12 cellular contexts compared by ENCODE assay signal in genomic region chr19:31339405-31339804, GRCh38. TPM values are rescaled to one million over a fixed set of nuclear protein-coding genes. Genes with fewer than 3 reads are reported as not detected.
A peak's percentile ranks its signal among the peaks of the same experiment; 100 is the strongest.
DNase-seq lines count a peak whose midpoint lies in the region; ATAC-seq, FAIRE-seq and TF ChIP-seq lines count a peak whose summit lies in the region.
"Had no signal": no experiment of that assay in that cellular context is flagged by ENCODE, and none has a peak within 500 bp of the region (broad histone marks: within the 10 kb centered on the region; RNA-seq: fewer than 3 reads in every experiment).

No MANE protein-coding gene starts in this region.

- no peak overlapping the region for H3K4me3 ChIP-seq in liver (ENCODE audit: low read depth in 1 of 3, low read length in 3 of 3)
- H3K4me3 ChIP-seq in HepG2 (replicated peaks in 1 of 3; ENCODE audit: insufficient read depth in 1 of 3, low read depth in 2 of 3, low read length in 3 of 3), result no peak overlapping the region
- H3K4me3 ChIP-seq in naive thymus-derived CD4-positive, alpha-beta T cell (ENCODE audit: low read length), result no peak overlapping the region
- H3K4me3 ChIP-seq in vagina, result peak overlapping the region in 1 of 2 donors; percentile 14
- H3K4me3 ChIP-seq in MG63, result no peak overlapping the region

- POLR2A ChIA-PET in HepG2 (lab: Yijun Ruan, JAX), result no interaction called here
- POLR2A ChIA-PET in naive thymus-derived CD4-positive, alpha-beta T cell (lab: Charles Lee), result no interaction called here
- POLR2A ChIA-PET in MCF 10A (lab: Yijun Ruan, JAX), result no interaction called here

- CTCF ChIA-PET in HepG2 (lab: Yijun Ruan, JAX; ENCODE audit: low intra/inter-chr PET ratio, low total read pairs), result no interaction called here
- CTCF ChIA-PET in naive thymus-derived CD4-positive, alpha-beta T cell (lab: Charles Lee), result interaction anchor here (0.6 to 0.7 kb wide), 2 partner anchors 360 to 939 kb away, joined by 3 to 4 read pairs; no protein-coding TSS in a partner anchor
- CTCF ChIA-PET in MCF 10A (lab: Yijun Ruan, JAX), result interaction anchor here (0.6 kb wide), 1 partner anchor 671 kb away, joined by 3 read pairs; no protein-coding TSS in a partner anchor

- no peaks in the 10 kb centered on the region for H3K9me3 ChIP-seq in liver (ENCODE audit: control insufficient read depth in 4 of 4, low read length in 3 of 4)
- H3K9me3 ChIP-seq in HepG2 (ENCODE audit: low read length), result no peaks in the 10 kb centered on the region
- no peaks in the 10 kb centered on the region for H3K9me3 ChIP-seq in naive thymus-derived CD4-positive, alpha-beta T cell (ENCODE audit: control insufficient read depth in 2 of 3, low read length in 3 of 3)
- H3K9me3 ChIP-seq in vagina, result no peaks in the 10 kb centered on the region
- no peaks in the 10 kb centered on the region for H3K9me3 ChIP-seq in MG63

- WGBS in liver, result 32% methylated on average over 5 of the region's 5 CpGs
- WGBS in HepG2 (ENCODE audit: low lambda C conversion rate), result 4% methylated on average over 4 of the region's 5 CpGs

- no peak for ATAC-seq in HepG2
- no peak for ATAC-seq in central memory CD8-positive, alpha-beta T cell (replicated peaks; ENCODE audit: extremely low read depth, poor library complexity, severe bottlenecking)
- ATAC-seq in naive thymus-derived CD4-positive, alpha-beta T cell, result peak; percentile 52
- ATAC-seq: HCT116 had no signal

- H3K4me1 ChIP-seq in liver (ENCODE audit: control insufficient read depth in 4 of 4, insufficient read depth in 4 of 4, low read length in 3 of 4) (peaks cover 0 to 3% (median 0%) of the 10 kb centered on the region in 4 donors), HepG2 (ENCODE audit: insufficient read depth, low read length) (no peaks in the 10 kb centered on the region), vagina (peaks cover 23% of the 10 kb centered on the region)
- H3K4me1 ChIP-seq in naive thymus-derived CD4-positive, alpha-beta T cell (ENCODE audit: control insufficient read depth in 2 of 2, insufficient read depth in 2 of 2, low read length in 2 of 2), result peaks cover 22 to 24% of the 10 kb centered on the region in 2 donors

- H3K36me3 ChIP-seq in liver (ENCODE audit: control insufficient read depth in 4 of 4, insufficient read depth in 3 of 4, low read depth in 1 of 4, low read length in 3 of 4) (no peaks in the 10 kb centered on the region), HepG2 (replicated peaks in 1 of 2; ENCODE audit: control insufficient read depth in 1 of 2, insufficient read depth in 2 of 2, low read length in 2 of 2) (no peaks in the 10 kb centered on the region), vagina (no peaks in the 10 kb centered on the region), MG63 (peaks cover 14% of the 10 kb centered on the region)
- H3K36me3 ChIP-seq in naive thymus-derived CD4-positive, alpha-beta T cell (ENCODE audit: control insufficient read depth in 2 of 3, insufficient read depth in 3 of 3, low read length in 3 of 3), result no peaks in the 10 kb centered on the region

- TF ChIP-seq POLR2A in HepG2 (IDR thresholded peaks at IDR 0.05; ENCODE audit: insufficient read depth in 1 of 2, low read depth in 2 of 2, low read length in 2 of 2), result no peak
- no peak for TF ChIP-seq POLR2A in vagina (IDR thresholded peaks at IDR 0.05)

- H3K9me3 Mint-ChIP-seq in central memory CD8-positive, alpha-beta T cell, result no peaks in the 10 kb centered on the region
- H3K9me3 Mint-ChIP-seq in naive thymus-derived CD4-positive, alpha-beta T cell, result no peaks in the 10 kb centered on the region
- H3K9me3 Mint-ChIP-seq in MCF 10A (ENCODE audit: unreplicated experiment), result peaks cover 31% of the 10 kb centered on the region

- FAIRE-seq in HepG2 (lab: Jason Lieb, UNC), result no peak

- H3K4me2 ChIP-seq in HepG2 (ENCODE audit: low read depth, low read length), result no peak overlapping the region

- intact Hi-C loops in HepG2 (cut with micrococcal nuclease; ENCODE audit: unreplicated experiment) (no loop called here), vagina (cut with DNase I) (no loop called here), MCF 10A (cut with micrococcal nuclease) (no loop called here)
- intact Hi-C loops in naive thymus-derived CD4-positive, alpha-beta T cell (cut with micrococcal nuclease), result no loop called here

- H3K27ac Mint-ChIP-seq in central memory CD8-positive, alpha-beta T cell (ENCODE audit: low read depth), result no peak overlapping the region
- H3K27ac Mint-ChIP-seq in naive thymus-derived CD4-positive, alpha-beta T cell, result peak overlapping the region in 7 of 9 donors; percentile 12 to 88 (median 65)
- H3K27ac Mint-ChIP-seq in MCF 10A (ENCODE audit: low read depth, unreplicated experiment), result no peak overlapping the region

- BruUV-seq in HepG2 (replicated peaks; lab: Mats Ljungman, UMichigan), result no TSS peak
- BruUV-seq in MCF 10A (replicated peaks; lab: Mats Ljungman, UMichigan), result no TSS peak

- H3K27ac ChIP-seq in liver (ENCODE audit: low read depth in 1 of 2, low read length in 2 of 2) (peak overlapping the region; percentile 22 to 26), HepG2 (ENCODE audit: extremely low read length, insufficient read depth, low read length) (no peak overlapping the region), vagina (peak overlapping the region; percentile 61)
- H3K27ac ChIP-seq in naive thymus-derived CD4-positive, alpha-beta T cell (ENCODE audit: low read depth, low read length), result no peak overlapping the region

- H3K4me1 Mint-ChIP-seq in central memory CD8-positive, alpha-beta T cell, result peaks cover 39% of the 10 kb centered on the region
- H3K4me1 Mint-ChIP-seq in naive thymus-derived CD4-positive, alpha-beta T cell, result peaks cover 21 to 43% (median 37%) of the 10 kb centered on the region in 7 donors
- H3K4me1 Mint-ChIP-seq in MCF 10A (ENCODE audit: insufficient read depth, unreplicated experiment), result no peaks in the 10 kb centered on the region

- no peak overlapping the region for H2AFZ ChIP-seq in HepG2 (ENCODE audit: low read length)

- no peak for TF ChIP-seq RAD21 in liver (IDR thresholded peaks at IDR 0.05)
- no peak for TF ChIP-seq RAD21 in HepG2 (CRISPR knock-in tag; IDR thresholded peaks at IDR 0.05)

- peak overlapping the region; percentile 64 for H3K4me3 Mint-ChIP-seq in central memory CD8-positive, alpha-beta T cell
- H3K4me3 Mint-ChIP-seq in naive thymus-derived CD4-positive, alpha-beta T cell, result peak overlapping the region; percentile 49 to 86 (median 70)
- no peak overlapping the region for H3K4me3 Mint-ChIP-seq in MCF 10A (ENCODE audit: unreplicated experiment)

- H3K27me3 Mint-ChIP-seq in central memory CD8-positive, alpha-beta T cell, result peaks cover 77% of the 10 kb centered on the region
- H3K27me3 Mint-ChIP-seq in naive thymus-derived CD4-positive, alpha-beta T cell, result peaks cover 0 to 58% (median 4%) of the 10 kb centered on the region in 5 donors
- no peaks in the 10 kb centered on the region for H3K27me3 Mint-ChIP-seq in MCF 10A (ENCODE audit: insufficient read depth, unreplicated experiment)

- H3K36me3 Mint-ChIP-seq in central memory CD8-positive, alpha-beta T cell (ENCODE audit: insufficient read depth), result peaks cover 9% of the 10 kb centered on the region
- no peaks in the 10 kb centered on the region for H3K36me3 Mint-ChIP-seq in naive thymus-derived CD4-positive, alpha-beta T cell
- no peaks in the 10 kb centered on the region for H3K36me3 Mint-ChIP-seq in MCF 10A (ENCODE audit: insufficient read depth, unreplicated experiment)

- in situ Hi-C loops in HepG2 (cut with HindIII; ENCODE audit: extremely low pct_ligation_motif_present, low pct_unique_long_range_greater_than_20kb), result no loop called here

- H3K9ac ChIP-seq in liver (ENCODE audit: low read depth in 1 of 2, low read length in 2 of 2) (no peak overlapping the region), HepG2 (ENCODE audit: insufficient read depth, low read depth, low read length) (no peak overlapping the region)

- no peaks in the 10 kb centered on the region for H4K20me1 ChIP-seq in HepG2 (ENCODE audit: insufficient read depth, low read length)

- no peak for TF ChIP-seq CTCF in liver (IDR thresholded peaks at IDR 0.05; ENCODE audit: low read depth, low read length, missing input control)
- no peak for TF ChIP-seq CTCF in HepG2 (CRISPR knock-in tag; IDR thresholded peaks at IDR 0.05)
- TF ChIP-seq CTCF in vagina (IDR thresholded peaks at IDR 0.05), result no peak
- TF ChIP-seq CTCF in MCF 10A (IDR thresholded peaks at IDR 0.05; ENCODE audit: unreplicated experiment), result no peak

- no peaks in the 10 kb centered on the region for H3K79me2 ChIP-seq in HepG2 (ENCODE audit: insufficient read depth, low read length)

- DNase-seq in HepG2 (ENCODE audit: low spot score) (no peak), vagina (ENCODE audit: extremely low spot score in 2 of 2) (no peak), MG63 (no peak), GF-D8 (lab: John Stamatoyannopoulos, UW) (no peak), MCF 10A (ENCODE audit: unreplicated experiment) (no peak)
- DNase-seq in central memory CD8-positive, alpha-beta T cell (ENCODE audit: low spot score in 2 of 2), result no peak
- DNase-seq in naive thymus-derived CD4-positive, alpha-beta T cell, result no peak
- DNase-seq: NCI-H510A treated with DMSO at 0.1 percent for 48 hours; SHP77 treated with DMSO at 0.1 percent for 48 hours; stimulated activated naive CD8-positive, alpha-beta T cell treated with anti-CD3 and anti-CD28 coated beads, Interleukin-15, Interleukin-2, amounts not matched to agents 100 U/mL and 50 U/mL, for 24 hours had no signal

- TF ChIP-seq EP300 in HepG2 (IDR thresholded peaks at IDR 0.05; ENCODE audit: low read depth in 2 of 2, low read length in 2 of 2) (no peak), HepG2 (CRISPR knock-in tag; IDR thresholded peaks at IDR 0.05; ENCODE audit: borderline replicate concordance) (no peak)

- H3K27me3 ChIP-seq in liver (ENCODE audit: control insufficient read depth in 4 of 4, insufficient read depth in 4 of 4, low read length in 3 of 4) (peaks cover 0 to 7% (median 0%) of the 10 kb centered on the region in 4 donors), HepG2 (ENCODE audit: control insufficient read depth in 1 of 2, insufficient read depth in 2 of 2, low read length in 2 of 2) (peaks cover 0 to 24% of the 10 kb centered on the region in 2 experiments; a peak in 1 of 5 replicates), vagina (no peaks in the 10 kb centered on the region), MG63 (no peaks in the 10 kb centered on the region)
- peaks cover 0 to 3% of the 10 kb centered on the region in 2 donors for H3K27me3 ChIP-seq in naive thymus-derived CD4-positive, alpha-beta T cell (ENCODE audit: control insufficient read depth in 2 of 2, insufficient read depth in 2 of 2, low read length in 2 of 2)

RNA-seq across cellular contexts. Expression of gene TSHZ3, which starts 9.8 kb away (rescaled TPM):
- total RNA-seq in liver (1 to 10 TPM in 1 of 2 donors, under 1 TPM in 1; 0.61 to 3.3 TPM), HepG2 (2016; rRNA removed; fragmentation: Illumina TruSeq; extraction: Trizol) (not detected in 2 replicates), vagina (13.5 TPM), MCF 10A (2022) (not detected in 2 replicates)
- polyA plus RNA-seq in liver (under 1 TPM; 0.42 to 0.75 TPM), HepG2 (2011; rRNA removed) (0.01 TPM in 1 of 2 replicates, not detected in the other)
- not detected in 2 replicates for total RNA-seq in HepG2 (2016; cell fraction: cytosol; rRNA removed; fragmentation: Illumina TruSeq; extraction: Trizol; ENCODE audit: low read depth)
- total RNA-seq in HepG2 (2016; cell fraction: insoluble cytoplasmic fraction; rRNA removed; fragmentation: Illumina TruSeq; extraction: Trizol), result not detected in 2 replicates
- not detected in 2 replicates for total RNA-seq in HepG2 (2016; cell fraction: membrane; rRNA removed; fragmentation: Illumina TruSeq; extraction: Trizol)
- not detected in 2 replicates for total RNA-seq in HepG2 (2016; cell fraction: nucleus; rRNA removed; fragmentation: Illumina TruSeq; extraction: Trizol)
- not detected in 2 replicates for polyA plus RNA-seq in HepG2 (2011; cell fraction: cytosol; rRNA removed)
- not detected in 2 replicates for polyA plus RNA-seq in HepG2 (2011; cell fraction: nucleus; rRNA removed)
- not detected in 2 replicates for polyA plus RNA-seq in HepG2 (2012)
- not detected in 2 replicates for polyA plus RNA-seq in HepG2 (2016; cell fraction: cytosol; fragmentation: Illumina TruSeq; extraction: Trizol; ENCODE audit: low read depth)
- polyA plus RNA-seq in HepG2 (2016; cell fraction: insoluble cytoplasmic fraction; fragmentation: Illumina TruSeq; extraction: Trizol; ENCODE audit: low read depth), result not detected in 2 replicates
- not detected in 2 replicates for polyA plus RNA-seq in HepG2 (2016; cell fraction: membrane; fragmentation: Illumina TruSeq; extraction: Trizol; ENCODE audit: low read depth)
- polyA plus RNA-seq in HepG2 (2016; cell fraction: nucleus; fragmentation: Illumina TruSeq; extraction: Trizol; ENCODE audit: insufficient read depth, low read depth), result not detected in 2 replicates
- not detected in 2 replicates for polyA minus RNA-seq in HepG2 (2011; rRNA and poly(A)+ RNA removed; ENCODE audit: low replicate concordance)
- polyA minus RNA-seq in HepG2 (2011; cell fraction: cytosol; rRNA and poly(A)+ RNA removed), result not detected in 2 replicates
- not detected in 2 replicates for polyA minus RNA-seq in HepG2 (2011; cell fraction: nucleus; rRNA and poly(A)+ RNA removed)
- 1 to 10 TPM in 2 of 5 experiments, under 1 TPM in 3; 0.08 to 6.0 (median 0.19) TPM for total RNA-seq in naive thymus-derived CD4-positive, alpha-beta T cell
- under 1 TPM in 1 of 2 donors, not detected in 1; 0.21 TPM for polyA plus RNA-seq in naive thymus-derived CD4-positive, alpha-beta T cell
- 2.2 and 2.6 TPM in 2 replicates for total RNA-seq in MG63 (2014; rRNA removed; shearing (Covaris generic); ENCODE audit: low replicate concordance)

Comparison
In these comparisons a context has a peak if more than half of its experiments do, and no peak if none do; other contexts are left out.
1. H3K27ac ChIP-seq: peak in liver (2 of 2) and vagina (single experiment); none in HepG2 (single experiment) and naive thymus-derived CD4-positive, alpha-beta T cell (single experiment).
2. H3K27ac Mint-ChIP-seq: peak in naive thymus-derived CD4-positive, alpha-beta T cell (7 of 9); none in central memory CD8-positive, alpha-beta T cell (single experiment) and MCF 10A (single experiment).